ENCODE assay signal across 7 cellular contexts in the genomic region with DNA sequence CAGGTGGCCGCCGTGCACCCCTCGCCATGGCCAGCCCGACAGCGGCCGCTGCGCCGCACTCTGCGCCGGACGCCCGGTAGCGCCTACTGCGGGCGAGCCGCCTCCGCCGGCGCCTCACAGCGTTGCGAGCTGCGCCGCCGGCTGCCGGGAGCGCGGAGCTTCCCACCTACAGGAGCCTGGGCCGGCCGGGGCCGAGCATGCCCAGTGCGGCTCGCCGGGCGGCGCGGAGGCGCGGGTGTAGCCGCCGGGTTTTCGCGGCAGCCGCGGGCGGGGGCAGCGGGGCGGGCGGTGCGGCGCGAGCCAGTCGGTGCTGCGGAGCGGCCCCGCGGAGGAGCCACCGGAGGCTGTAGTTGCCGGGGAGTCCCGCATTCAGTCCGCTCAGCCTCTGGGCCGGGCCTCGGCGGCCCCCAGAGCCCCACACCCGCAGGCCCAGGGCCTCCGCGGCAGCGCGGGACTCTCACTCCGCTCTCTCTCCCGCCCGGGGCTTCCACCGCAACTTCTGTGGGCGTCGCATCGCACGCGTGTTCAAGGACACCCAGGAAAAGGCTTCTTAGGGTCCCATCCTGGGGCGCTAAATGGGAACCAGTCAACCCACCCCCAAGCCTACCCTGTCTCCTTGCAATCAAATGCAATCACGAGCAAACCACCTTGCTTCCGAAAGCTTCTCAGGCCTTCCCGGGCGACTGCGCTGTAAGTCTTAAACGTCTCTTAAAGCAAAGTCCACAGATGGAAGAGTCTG. TPM values are rescaled to one million over a fixed set of nuclear protein-coding genes. Genes with fewer than 3 reads are reported as not detected.
A peak's percentile ranks its signal among the peaks of the same experiment; 100 is the strongest.
DNase-seq lines count a peak whose midpoint lies in the region; ATAC-seq and TF ChIP-seq lines count a peak whose summit lies in the region.

Gene MFAP3L (minus strand): TSS at position 143 of the 739 bp plus-strand sequence. CDS start 20,518 bp downstream, outside the sequence.

- WGBS in smooth muscle cell (ENCODE audit: low lambda C conversion rate): under 1% methylated on average over 62 of the region's 84 CpGs

- no peaks in the 10 kb centered on the region for H3K36me3 ChIP-seq in smooth muscle cell (ENCODE audit: low read depth)

- peak within 1 kb of the TSS; percentile 70 for H3K9ac ChIP-seq in smooth muscle cell (ENCODE audit: low read depth)

- ATAC-seq in GM18508 (IDR thresholded peaks at IDR 0.05; ENCODE audit: insufficient read depth, unreplicated experiment) (peak; percentile 58), HG02885 (IDR thresholded peaks at IDR 0.05; ENCODE audit: poor library complexity, unreplicated experiment) (peak; percentile 86)

- no peaks in the 10 kb centered on the region for H3K9me3 ChIP-seq in smooth muscle cell (replicated peaks; ENCODE audit: low read depth)

- H3K27me3 ChIP-seq in smooth muscle cell (ENCODE audit: low read depth): no peaks in the 10 kb centered on the region

- TF ChIP-seq CTCF in smooth muscle cell (IDR thresholded peaks at IDR 0.05; ENCODE audit: borderline replicate concordance, insufficient read depth, poor library complexity, severe bottlenecking): no peak

- H4K20me1 ChIP-seq in smooth muscle cell (ENCODE audit: low read depth): no peaks in the 10 kb centered on the region

- no peaks in the 10 kb centered on the region for H3F3A ChIP-seq in smooth muscle cell (ENCODE audit: low read depth)

- H3K4me1 ChIP-seq in smooth muscle cell (ENCODE audit: low read depth): peaks cover 10% of the 10 kb centered on the region

- no peaks in the 10 kb centered on the region for H3K79me2 ChIP-seq in smooth muscle cell (ENCODE audit: low read depth)

- H3K4me2 ChIP-seq in smooth muscle cell: peak within 1 kb of the TSS; percentile 100

- peak within 1 kb of the TSS; percentile 72 for H3K4me3 ChIP-seq in smooth muscle cell

- H3K27ac ChIP-seq in caudate nucleus (ENCODE audit: low read depth, low read length): peak within 1 kb of the TSS; percentile 91
- H3K27ac ChIP-seq in smooth muscle cell (ENCODE audit: low read depth): peak within 1 kb of the TSS; percentile 68

- H2AFZ ChIP-seq in smooth muscle cell (ENCODE audit: low read depth): peak within 1 kb of the TSS; percentile 97

- DNase-seq in NCI-H1930 (lab: John Stamatoyannopoulos, UW): peak; percentile 80 to 89
- DNase-seq in activated CD4-positive, CD25-positive, alpha-beta regulatory T cell (lab: John Stamatoyannopoulos, UW): peak; percentile 41 to 61 (median 56)
- DNase-seq in caudate nucleus (lab: John Stamatoyannopoulos, UW): peak in 60 of 61 donors; percentile 31 to 94 (median 82)
- DNase-seq in inferior parietal cortex (ENCODE audit: extremely low spot score): peak; percentile 80
- peak; percentile 64 for DNase-seq in smooth muscle cell (lab: John Stamatoyannopoulos, UW; ENCODE audit: unreplicated experiment)

RNA-seq across cellular contexts. Expression of gene MFAP3L, which starts in this region (rescaled TPM):
- 21.1 and 27.4 TPM in 2 replicates for total RNA-seq in smooth muscle cell
- 2.0 and 6.3 TPM in 2 replicates for polyA plus RNA-seq in smooth muscle cell

Comparison
In these comparisons a context has a peak if more than half of its experiments do, and no peak if none do; other contexts are left out.
1. Peak in every context shown above with its lines: DNase-seq, ATAC-seq, H3K4me3 ChIP-seq and H3K27ac ChIP-seq.